8 cellular contexts compared by ENCODE assay signal in the genomic region with DNA sequence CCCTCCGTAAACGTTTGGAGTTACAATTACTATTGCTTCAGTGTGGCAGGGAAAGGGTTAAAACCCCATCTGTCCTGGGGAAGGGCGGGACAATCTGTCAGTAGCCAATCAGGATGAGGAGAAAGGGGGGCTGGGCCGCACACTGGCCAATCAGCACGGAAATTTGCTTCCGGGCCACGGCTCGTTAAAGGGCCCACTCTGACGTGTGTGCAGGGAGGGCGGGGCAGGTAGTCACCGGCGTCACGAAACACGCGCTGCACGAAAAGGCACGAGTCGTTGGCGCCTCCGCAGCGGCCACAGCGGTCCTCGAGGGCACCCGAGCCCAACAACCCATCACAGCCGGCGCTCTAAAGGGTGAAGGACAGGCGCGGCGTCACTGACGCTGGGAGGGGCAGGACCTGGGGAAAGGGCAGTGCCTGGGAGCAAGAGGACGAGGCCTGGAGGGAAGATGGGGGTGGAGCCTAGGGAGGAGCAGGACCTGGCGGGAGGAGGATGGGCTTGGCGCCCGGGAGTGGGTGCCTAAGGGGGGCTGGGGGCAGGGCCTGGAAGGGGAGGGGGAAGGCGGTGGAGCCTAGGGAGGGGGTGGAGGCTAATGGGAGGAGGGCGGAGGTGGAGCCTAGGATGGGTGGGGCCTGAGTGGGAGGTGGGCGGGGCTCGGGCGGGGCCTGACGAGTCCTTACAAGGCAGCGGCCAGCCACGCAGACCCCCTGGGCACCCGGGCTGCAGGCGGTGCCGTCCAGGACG. TPM values are rescaled to one million over a fixed set of nuclear protein-coding genes. Genes with fewer than 3 reads are reported as not detected.
DNase-seq lines count a peak whose midpoint lies in the region; ATAC-seq, FAIRE-seq and TF ChIP-seq lines count a peak whose summit lies in the region.

No MANE protein-coding gene starts in this region.

- no peaks in the 10 kb centered on the region for H3K36me3 ChIP-seq in adrenal gland (replicated peaks in 1 of 2)
- H3K36me3 ChIP-seq in cardiac muscle cell: no peaks in the 10 kb centered on the region
- no peaks in the 10 kb centered on the region for H3K36me3 ChIP-seq in ovary

- TF ChIP-seq CTCF in adrenal gland (IDR thresholded peaks at IDR 0.05) (no peak), cardiac muscle cell (IDR thresholded peaks at IDR 0.05; ENCODE audit: low read depth, low read length) (no peak), ovary (IDR thresholded peaks at IDR 0.05) (no peak)

- TF ChIP-seq POLR2A in GM12891 (IDR thresholded peaks at IDR 0.05; ENCODE audit: low read depth, low read length): no peak
- TF ChIP-seq POLR2A in adrenal gland (IDR thresholded peaks at IDR 0.05): no peak
- TF ChIP-seq POLR2A in ovary (IDR thresholded peaks at IDR 0.05): no peak

- H3K9me3 ChIP-seq in adrenal gland (replicated peaks in 1 of 3) (no peaks in the 10 kb centered on the region), cardiac muscle cell (ENCODE audit: low read depth) (no peaks in the 10 kb centered on the region), ovary (no peaks in the 10 kb centered on the region)

- H3K9me3 Mint-ChIP-seq in T-helper 1 cell treated with Interleukin-12 subunit alpha and Interleukin-12 subunit beta and Interleukin-4 antibody, amounts not matched to agents 30 μg/mL and 1 μg/mL, for 36 hours: no peaks in the 10 kb centered on the region

- H3K4me3 Mint-ChIP-seq in T-helper 1 cell treated with Interleukin-12 subunit alpha and Interleukin-12 subunit beta and Interleukin-4 antibody, amounts not matched to agents 30 μg/mL and 1 μg/mL, for 36 hours: peak overlapping the region; percentile 79

- peak; percentile 69 for TF ChIP-seq EP300 in ovary (IDR thresholded peaks at IDR 0.05)

- ATAC-seq in GM19395 (IDR thresholded peaks at IDR 0.05; ENCODE audit: unreplicated experiment): no peak

- H3K27ac ChIP-seq in adrenal gland (peak overlapping the region; percentile 51 to 95 (median 79)), cardiac muscle cell (peak overlapping the region; percentile 90), ovary (peak overlapping the region; percentile 17 to 87), temporal lobe (ENCODE audit: low read depth, low read length) (peak overlapping the region; percentile 84)

- FAIRE-seq in GM12891 (lab: Jason Lieb, UNC): no peak

- peaks cover 27% of the 10 kb centered on the region for H3K27me3 Mint-ChIP-seq in T-helper 1 cell treated with Interleukin-12 subunit alpha and Interleukin-12 subunit beta and Interleukin-4 antibody, amounts not matched to agents 30 μg/mL and 1 μg/mL, for 36 hours (ENCODE audit: low read depth)

- no peaks in the 10 kb centered on the region for H3K27me3 ChIP-seq in adrenal gland
- peaks cover 20% of the 10 kb centered on the region for H3K27me3 ChIP-seq in cardiac muscle cell
- H3K27me3 ChIP-seq in ovary: peaks cover 3% of the 10 kb centered on the region

- intact Hi-C loops in adrenal gland (cut with DNase I) (no loop called here), ovary (cut with DNase I) (no loop called here)

- peaks cover 7% of the 10 kb centered on the region for H3K4me1 Mint-ChIP-seq in T-helper 1 cell treated with Interleukin-12 subunit alpha and Interleukin-12 subunit beta and Interleukin-4 antibody, amounts not matched to agents 30 μg/mL and 1 μg/mL, for 36 hours (ENCODE audit: low read depth)

- peak overlapping the region; percentile 79 for H3K27ac Mint-ChIP-seq in T-helper 1 cell treated with Interleukin-12 subunit alpha and Interleukin-12 subunit beta and Interleukin-4 antibody, amounts not matched to agents 30 μg/mL and 1 μg/mL, for 36 hours

- H3K4me1 ChIP-seq in adrenal gland (replicated peaks in 1 of 2): peaks cover 0 to 3% of the 10 kb centered on the region in 2 donors
- no peaks in the 10 kb centered on the region for H3K4me1 ChIP-seq in cardiac muscle cell (ENCODE audit: low read depth)
- H3K4me1 ChIP-seq in ovary (ENCODE audit: insufficient read depth): peaks cover 2% of the 10 kb centered on the region

- no peaks in the 10 kb centered on the region for H3K36me3 Mint-ChIP-seq in T-helper 1 cell treated with Interleukin-12 subunit alpha and Interleukin-12 subunit beta and Interleukin-4 antibody, amounts not matched to agents 30 μg/mL and 1 μg/mL, for 36 hours (ENCODE audit: low read depth)

- WGBS in adrenal gland, 4 donors: 0 to 10% (median 2%) methylated on average over 3 to 45 of the region's 46 CpGs
- WGBS in ovary, 3 donors: 0 to 1% (median 0%) methylated on average over 41 to 46 of the region's 46 CpGs

- DNase-seq in GM12891 (ENCODE audit: insufficient read length, low spot score) (peak; percentile 87), NCI-H1417 (lab: John Stamatoyannopoulos, UW) (peak; percentile 96 to 99 (median 98)), adrenal gland (peak; percentile 93 to 98 (median 97)), cardiac muscle cell (ENCODE audit: low read depth in 1 of 2, low spot score in 1 of 2) (peak; percentile 97 to 98), ovary (peak; percentile 94 to 96 (median 95))

- H3K4me3 ChIP-seq in adrenal gland (peak overlapping the region in 2 of 4 donors; percentile 16 to 45), cardiac muscle cell (peak overlapping the region; percentile 23), ovary (peak overlapping the region; percentile 38)

TF ChIP-seq in GM12891, 5 proteins besides CTCF, POLR2A, EP300 and RAD21:
- TF ChIP-seq POU2F2 (IDR thresholded peaks at IDR 0.05; ENCODE audit: low read depth, low read length) (no peak), SPI1 (IDR thresholded peaks at IDR 0.05; ENCODE audit: low read depth, low read length) (no peak), PAX5 (IDR thresholded peaks at IDR 0.05; ENCODE audit: insufficient read depth, low read length, severe bottlenecking) (no peak), POLR2AphosphoS5 (IDR thresholded peaks at IDR 0.05; ENCODE audit: low read depth, low read length) (no peak)

RNA-seq across cellular contexts. Expression of a gene that starts 4.9 kb away (rescaled TPM):
- polyA plus RNA-seq in GM12891 (2012; ENCODE audit: low read depth, missing spikeins): not detected
- 1 to 10 TPM in 7 of 8 donors, under 1 TPM in 1; 0.74 to 8.8 (median 2.3) TPM for total RNA-seq in adrenal gland
- polyA plus RNA-seq in adrenal gland: 1 to 10 TPM in 2 of 3 donors, under 1 TPM in 1; 0.79 to 2.4 (median 2.0) TPM
- 3.9 and 5.7 TPM in 2 replicates for total RNA-seq in cardiac muscle cell
- 4.9 and 8.6 TPM in 2 replicates for polyA plus RNA-seq in cardiac muscle cell
- 1 to 10 TPM in 4 of 7 donors, under 1 TPM in 2, not detected in 1; 0.42 to 7.5 (median 2.0) TPM for total RNA-seq in ovary
- 1 to 10 TPM in 1 of 2 donors, under 1 TPM in 1; 0.19 to 4.9 TPM for polyA plus RNA-seq in ovary
- total RNA-seq in temporal lobe: under 0.01 TPM

RNA-seq across cellular contexts. Expression of a gene that starts 15.9 kb away (rescaled TPM):
- 0.06 TPM for polyA plus RNA-seq in GM12891 (2012; ENCODE audit: low read depth, missing spikeins)
- total RNA-seq in adrenal gland (under 1 TPM in 1 of 8 donors, not detected in 7; 0.15 TPM), cardiac muscle cell (0.04 and 1.2 TPM in 2 replicates), ovary (1 to 10 TPM in 2 of 7 donors, under 1 TPM in 1, not detected in 4; 0.11 to 1.1 (median 1.1) TPM), temporal lobe (0.74 TPM)
- polyA plus RNA-seq in adrenal gland (1 to 10 TPM in 1 of 3 donors, under 1 TPM in 1, not detected in 1; 0.47 to 1.0 TPM), cardiac muscle cell (0.54 and 0.87 TPM in 2 replicates), ovary (under 1 TPM in 1 of 2 donors, not detected in 1; 0.23 TPM)

RNA-seq across cellular contexts. Expression of a gene that starts 17.0 kb away (rescaled TPM):
- polyA plus RNA-seq in GM12891 (2012; ENCODE audit: low read depth, missing spikeins): 0.33 TPM
- total RNA-seq in adrenal gland: 100 to 1,000 TPM in 5 of 8 donors, 10 to 100 TPM in 3; 59.3 to 189 (median 121) TPM
- 100 to 1,000 TPM in 2 of 3 donors, 10 to 100 TPM in 1; 16.5 to 205 (median 120) TPM for polyA plus RNA-seq in adrenal gland
- total RNA-seq in cardiac muscle cell: 52.7 and 72.5 TPM in 2 replicates
- polyA plus RNA-seq in cardiac muscle cell: 74.7 and 99.8 TPM in 2 replicates
- total RNA-seq in ovary: 10 to 100 TPM in 2 of 7 donors, 1 to 10 TPM in 5; 2.9 to 13.0 (median 7.2) TPM
- 1 to 10 TPM; 9.2 to 9.7 TPM for polyA plus RNA-seq in ovary
- 0.98 TPM for total RNA-seq in temporal lobe

RNA-seq across cellular contexts. Expression of a gene that starts 17.8 kb away (rescaled TPM):
- polyA plus RNA-seq in GM12891 (2012; ENCODE audit: low read depth, missing spikeins): 1.2 TPM
- total RNA-seq in adrenal gland: 10 to 100 TPM in 2 of 8 donors, 1 to 10 TPM in 6; 1.2 to 13.1 (median 4.8) TPM
- 10 to 100 TPM in 2 of 3 donors, 1 to 10 TPM in 1; 1.3 to 29.7 (median 13.7) TPM for polyA plus RNA-seq in adrenal gland
- 11.2 and 28.6 TPM in 2 replicates for total RNA-seq in cardiac muscle cell
- polyA plus RNA-seq in cardiac muscle cell: 9.6 and 19.2 TPM in 2 replicates
- 1 to 10 TPM in 6 of 7 donors, under 1 TPM in 1; 0.83 to 9.4 (median 1.9) TPM for total RNA-seq in ovary
- polyA plus RNA-seq in ovary: 1 to 10 TPM in 1 of 2 donors, not detected in 1; 2.9 TPM
- 2.2 TPM for total RNA-seq in temporal lobe

RNA-seq across cellular contexts. Expression of a gene that starts 28.9 kb away (rescaled TPM):
- polyA plus RNA-seq in GM12891 (2012; ENCODE audit: low read depth, missing spikeins): 18.0 TPM
- total RNA-seq in adrenal gland: 10 to 100 TPM; 26.9 to 60.4 (median 36.3) TPM
- polyA plus RNA-seq in adrenal gland: 10 to 100 TPM in 2 of 3 donors, 1 to 10 TPM in 1; 6.0 to 55.7 (median 33.4) TPM
- total RNA-seq in cardiac muscle cell: 52.4 and 81.5 TPM in 2 replicates
- polyA plus RNA-seq in cardiac muscle cell: 56.9 and 84.9 TPM in 2 replicates
- total RNA-seq in ovary: 10 to 100 TPM; 15.3 to 25.8 (median 22.2) TPM
- polyA plus RNA-seq in ovary: 10 to 100 TPM in 1 of 2 donors, 1 to 10 TPM in 1; 1.1 to 26.3 TPM
- total RNA-seq in temporal lobe: 13.5 TPM
